ENCODE assay signal across 22 cellular contexts in genomic region chr7:23477962-23478866, GRCh38. TPM values are rescaled to one million over a fixed set of nuclear protein-coding genes. Genes with fewer than 3 reads are reported as not detected.
"Had no signal": no experiment of that assay in that cellular context is flagged by ENCODE, and none has a peak within 500 bp of the region (broad histone marks: within the 10 kb centered on the region; RNA-seq: fewer than 3 reads in every experiment).

No MANE protein-coding gene starts in this region.

- ATAC-seq: activated CD8-positive, alpha-beta T cell treated with anti-CD3 and anti-CD28 coated beads, Interleukin-2, amount 10 ng/mL, durations not matched to agents 7 days and 5 days; activated naive CD4-positive, alpha-beta T cell treated with anti-CD3 and anti-CD28 coated beads, Interleukin-2, amount 50 U/mL, for 72 hours; activated T-cell treated with anti-CD3 and anti-CD28 coated beads, Interleukin-2, amount 50 U/mL, for 72 hours; left lobe of liver; naive thymus-derived CD4-positive, alpha-beta T cell had no signal

- H2AFZ ChIP-seq: hepatocyte had no signal

- FAIRE-seq: keratinocyte had no signal

- H3K36me3 ChIP-seq: neutrophil, right atrium auricular region, tibial nerve, vagina had no signal

- H3K9me3 ChIP-seq: neutrophil, tibial nerve, vagina had no signal

- H3K4me3 ChIP-seq: dorsolateral prefrontal cortex, hepatocyte, right atrium auricular region, skin epidermis, tibial nerve, vagina had no signal

- H3K27ac ChIP-seq: dorsolateral prefrontal cortex, hepatocyte, neutrophil, right atrium auricular region, skin epidermis, tibial nerve, vagina had no signal

- DNase-seq: activated CD4-positive, alpha-beta T cell treated with anti-CD3 and anti-CD28 coated beads, Interleukin-2, amount 10 ng/mL, durations not matched to agents 24 days and 14 days; activated CD4-positive, CD25-positive, alpha-beta regulatory T cell; activated CD8-positive, alpha-beta memory T cell treated with anti-CD3 and anti-CD28 coated beads, Interleukin-2, amount 50 U/mL, for 48 hours; activated CD8-positive, alpha-beta T cell treated with anti-CD3 and anti-CD28 coated beads, Interleukin-2, amount 10 ng/mL, durations not matched to agents 7 days and 5 days; activated gamma-delta T cell; activated T-cell treated with anti-CD3 and anti-CD28 coated beads, Interleukin-2, amount 50 U/mL, for 72 hours; dorsolateral prefrontal cortex; endodermal cell; naive thymus-derived CD4-positive, alpha-beta T cell; posterior cingulate gyrus; stimulated activated CD4-positive, alpha-beta T cell treated with anti-CD3 and anti-CD28 coated beads, Interleukin-4, amount 100 ng/mL, for 24 hours; stimulated activated naive CD4-positive, alpha-beta T cell treated with Interleukin-2 at 50 U/mL for 16 hours; substantia nigra had no signal

- H3K27me3 ChIP-seq: hepatocyte had no signal

RNA-seq across cellular contexts. Expression of gene IGF2BP3, which starts 7.9 kb away (rescaled TPM):
- total RNA-seq: right atrium auricular region had no signal
